ENCODE assay signal across 29 cellular contexts in the genomic region with DNA sequence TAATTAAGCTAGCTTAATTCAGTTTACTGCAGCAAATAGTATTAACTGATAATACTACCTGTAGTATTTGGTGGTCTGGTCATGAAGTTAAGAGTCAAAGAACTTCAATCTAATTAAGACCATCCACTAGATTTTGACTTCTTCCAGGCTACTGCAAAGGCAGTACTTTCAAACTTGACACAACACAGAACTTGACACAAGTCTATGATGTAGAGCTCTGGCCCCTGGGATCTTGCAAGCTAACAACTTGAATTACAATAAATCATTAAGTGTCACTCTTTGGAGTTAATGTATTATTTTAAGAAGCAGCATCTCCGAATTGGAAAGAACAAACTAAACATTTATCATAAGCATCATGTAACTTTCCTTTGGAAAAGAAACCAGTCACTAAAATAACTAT.
"Had no signal": no experiment of that assay in that cellular context is flagged by ENCODE, and none has a peak within 500 bp of the region (broad histone marks: within the 10 kb centered on the region; RNA-seq: fewer than 3 reads in every experiment).

No MANE protein-coding gene starts in this region.

- H3K9me3 ChIP-seq: colonic mucosa, gastrocnemius medialis, heart left ventricle, prostate gland, right atrium auricular region, sigmoid colon, thoracic aorta, tibial nerve, upper lobe of left lung had no signal

- H3K4me3 ChIP-seq: colonic mucosa, gastrocnemius medialis, heart left ventricle, hepatocyte, lung, neural progenitor cell, prostate gland, right atrium auricular region, sigmoid colon, thoracic aorta, tibial nerve, upper lobe of left lung had no signal

- H3K79me2 ChIP-seq: hepatocyte had no signal

- H3K4me1 ChIP-seq: colonic mucosa, neural progenitor cell, parathyroid adenoma, prostate gland, right atrium auricular region, tibial nerve, upper lobe of left lung had no signal

- H3K9ac ChIP-seq: neural progenitor cell, parathyroid adenoma had no signal

- ATAC-seq: esophagus mucosa; gastrocnemius medialis; heart left ventricle; left lobe of liver; naive thymus-derived CD4-positive, alpha-beta T cell; stimulated activated naive B cell treated with anti-CD40 and anti-IgM and Interleukin-4, amounts not matched to agents 10 μg/mL and 1 μg/mL and 100 μg/mL, for 72 hours had no signal

- DNase-seq: colonic mucosa; effector CD8-positive, alpha-beta T cell; endodermal cell; foreskin fibroblast; gastrocnemius medialis; heart left ventricle; kidney; mesendoderm; midbrain; naive thymus-derived CD4-positive, alpha-beta T cell; sigmoid colon; stimulated activated CD4-positive, alpha-beta T cell treated with anti-CD3 and anti-CD28 coated beads, Interleukin-4, amount 100 ng/mL, for 4 hours; stimulated activated naive B cell treated with anti-CD40 and anti-IgM and Interleukin-4, amounts not matched to agents 10 μg/mL and 1 μg/mL and 100 μg/mL, for 72 hours; upper lobe of left lung had no signal

- H2AFZ ChIP-seq: hepatocyte, neural progenitor cell, parathyroid adenoma had no signal

- H3K27ac ChIP-seq: colonic mucosa, epithelial cell of prostate, gastrocnemius medialis, heart left ventricle, hepatocyte, neural progenitor cell, parathyroid adenoma, prostate gland, right atrium auricular region, sigmoid colon, thoracic aorta, tibial nerve, upper lobe of left lung had no signal

- H3K9me3 Mint-ChIP-seq: dendritic cell treated with granulocyte-macrophage colony-stimulating factor and Interleukin-4, amounts not matched to agents 40 ng/mL and 50 ng/mL, for 4 days; endodermal cell; neural progenitor cell; stimulated activated naive B cell treated with anti-CD40 and anti-IgM and Interleukin-4, amounts not matched to agents 10 μg/mL and 1 μg/mL and 100 μg/mL, for 72 hours; stimulated activated naive CD8-positive, alpha-beta T cell treated with anti-CD3 and anti-CD28 coated beads, Interleukin-15, Interleukin-2, amounts not matched to agents 100 ng/mL and 50 ng/mL, for 24 hours had no signal

- H3K27ac Mint-ChIP-seq: dendritic cell treated with granulocyte-macrophage colony-stimulating factor and Interleukin-4, amounts not matched to agents 40 ng/mL and 50 ng/mL, for 4 days; endodermal cell; nephron; neural progenitor cell; stimulated activated naive B cell treated with anti-CD40 and anti-IgM and Interleukin-4, amounts not matched to agents 10 μg/mL and 1 μg/mL and 100 μg/mL, for 72 hours; stimulated activated naive CD8-positive, alpha-beta T cell treated with anti-CD3 and anti-CD28 coated beads, Interleukin-15, Interleukin-2, amounts not matched to agents 100 ng/mL and 50 ng/mL, for 24 hours had no signal

- H3K4me2 ChIP-seq: hepatocyte, neural progenitor cell had no signal

- H3K27me3 ChIP-seq: colonic mucosa, gastrocnemius medialis, heart left ventricle, hepatocyte, neural progenitor cell, right atrium auricular region, sigmoid colon, tibial nerve, upper lobe of left lung had no signal

- H3K4me3 Mint-ChIP-seq: dendritic cell treated with granulocyte-macrophage colony-stimulating factor and Interleukin-4, amounts not matched to agents 40 ng/mL and 50 ng/mL, for 4 days; endodermal cell; naive thymus-derived CD4-positive, alpha-beta T cell; nephron; neural progenitor cell; stimulated activated naive B cell treated with anti-CD40 and anti-IgM and Interleukin-4, amounts not matched to agents 10 μg/mL and 1 μg/mL and 100 μg/mL, for 72 hours; stimulated activated naive CD8-positive, alpha-beta T cell treated with anti-CD3 and anti-CD28 coated beads, Interleukin-15, Interleukin-2, amounts not matched to agents 100 ng/mL and 50 ng/mL, for 24 hours had no signal

- H3K36me3 ChIP-seq: prostate gland had no signal

- FAIRE-seq: urothelium cell line had no signal

- H3K4me1 Mint-ChIP-seq: endodermal cell, nephron, neural progenitor cell had no signal
